In the genomic region with DNA sequence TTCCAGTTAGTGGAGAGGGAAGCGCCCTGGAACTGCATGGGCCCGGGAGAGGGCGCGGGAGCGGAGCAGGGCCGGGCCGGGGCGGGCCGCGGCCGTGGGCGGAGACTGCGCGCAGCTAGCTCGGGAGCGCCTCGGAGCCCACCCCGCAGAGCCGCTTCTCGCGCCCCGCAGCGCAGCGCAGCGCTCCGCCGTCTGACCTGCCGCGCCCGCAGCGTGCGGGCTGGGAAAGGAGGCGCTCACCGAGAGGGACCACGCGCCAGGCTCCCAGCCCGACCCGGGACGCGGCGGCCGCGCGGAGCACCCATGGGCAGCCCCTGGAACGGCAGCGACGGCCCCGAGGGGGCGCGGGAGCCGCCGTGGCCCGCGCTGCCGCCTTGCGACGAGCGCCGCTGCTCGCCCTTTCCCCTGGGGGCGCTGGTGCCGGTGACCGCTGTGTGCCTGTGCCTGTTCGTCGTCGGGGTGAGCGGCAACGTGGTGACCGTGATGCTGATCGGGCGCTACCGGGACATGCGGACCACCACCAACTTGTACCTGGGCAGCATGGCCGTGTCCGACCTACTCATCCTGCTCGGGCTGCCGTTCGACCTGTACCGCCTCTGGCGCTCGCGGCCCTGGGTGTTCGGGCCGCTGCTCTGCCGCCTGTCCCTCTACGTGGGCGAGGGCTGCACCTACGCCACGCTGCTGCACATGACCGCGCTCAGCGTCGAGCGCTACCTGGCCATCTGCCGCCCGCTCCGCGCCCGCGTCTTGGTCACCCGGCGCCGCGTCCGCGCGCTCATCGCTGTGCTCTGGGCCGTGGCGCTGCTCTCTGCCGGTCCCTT, we compare ENCODE assay signal across 8 cellular contexts. TPM values are rescaled to one million over a fixed set of nuclear protein-coding genes. Genes with fewer than 3 reads are reported as not detected.
DNase-seq lines count a peak whose midpoint lies in the region; ATAC-seq and TF ChIP-seq lines count a peak whose summit lies in the region.

A gene with protein sequence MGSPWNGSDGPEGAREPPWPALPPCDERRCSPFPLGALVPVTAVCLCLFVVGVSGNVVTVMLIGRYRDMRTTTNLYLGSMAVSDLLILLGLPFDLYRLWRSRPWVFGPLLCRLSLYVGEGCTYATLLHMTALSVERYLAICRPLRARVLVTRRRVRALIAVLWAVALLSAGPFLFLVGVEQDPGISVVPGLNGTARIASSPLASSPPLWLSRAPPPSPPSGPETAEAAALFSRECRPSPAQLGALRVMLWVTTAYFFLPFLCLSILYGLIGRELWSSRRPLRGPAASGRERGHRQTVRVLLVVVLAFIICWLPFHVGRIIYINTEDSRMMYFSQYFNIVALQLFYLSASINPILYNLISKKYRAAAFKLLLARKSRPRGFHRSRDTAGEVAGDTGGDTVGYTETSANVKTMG (plus strand): TSS at position 304 of the 821 bp plus-strand sequence. CDS start 0 bp downstream, at position 304.

- no peaks in the 10 kb centered on the region for H3K36me3 ChIP-seq in left lung

- peaks cover 8 to 33% of the 10 kb centered on the region in 2 donors for H3K4me1 ChIP-seq in left lung

- H3K27ac ChIP-seq in left lung = no peak within 1 kb of the TSS

- DNase-seq in NCI-H1105 treated with DMSO at 0.1 percent for 48 hours (lab: John Stamatoyannopoulos, UW) = peak; percentile 17
- DNase-seq in NCI-H1105 (lab: John Stamatoyannopoulos, UW) = no peak
- DNase-seq in SW480 (ENCODE audit: low spot score) = peak; percentile 34
- peak; percentile 31 for DNase-seq in central memory CD4-positive, alpha-beta T cell
- DNase-seq in left lung = peak in 1 of 2 donors; percentile 89
- DNase-seq in stimulated activated CD8-positive, alpha-beta memory T cell treated with anti-CD3 and anti-CD28 coated beads, Interleukin-2, amount 100 ng/mL, for 48 hours (ENCODE audit: low read depth in 2 of 2) = peak; percentile 22
- no peak for DNase-seq in ureter (ENCODE audit: low spot score)
- DNase-seq in cerebellar cortex (ENCODE audit: low spot score) = no peak

- peaks cover 48 to 63% of the 10 kb centered on the region in 2 donors for H3K27me3 ChIP-seq in left lung

- intact Hi-C loops in left lung (cut with DNase I) = no loop called here

- H3K4me3 ChIP-seq in left lung = peak within 1 kb of the TSS; percentile 17 to 36

- no peak for TF ChIP-seq CTCF in left lung (IDR thresholded peaks at IDR 0.05)

- peak; percentile 81 for ATAC-seq in left lung

- no peaks in the 10 kb centered on the region for H3K9me3 ChIP-seq in left lung

RNA-seq across cellular contexts. Expression of the gene that starts here (rescaled TPM):
- total RNA-seq in left lung (not detected), ureter (not detected)

Comparison
In these comparisons a context has a peak if more than half of its experiments do, and no peak if none do; other contexts are left out.
1. DNase-seq: peak in NCI-H1105 treated with DMSO at 0.1 percent for 48 hours (single experiment), SW480 (single experiment), central memory CD4-positive, alpha-beta T cell (single experiment) and stimulated activated CD8-positive, alpha-beta memory T cell treated with anti-CD3 and anti-CD28 coated beads, Interleukin-2, amount 100 ng/mL, for 48 hours (2 of 2); none in NCI-H1105 (single experiment), ureter (single experiment) and cerebellar cortex (single experiment).
2. Peak in ATAC-seq and H3K4me3 ChIP-seq in left lung; RNA of the gene not detected or under 1 TPM.